Comparison of ENCODE assay signal across 8 cellular contexts in the genomic region with DNA sequence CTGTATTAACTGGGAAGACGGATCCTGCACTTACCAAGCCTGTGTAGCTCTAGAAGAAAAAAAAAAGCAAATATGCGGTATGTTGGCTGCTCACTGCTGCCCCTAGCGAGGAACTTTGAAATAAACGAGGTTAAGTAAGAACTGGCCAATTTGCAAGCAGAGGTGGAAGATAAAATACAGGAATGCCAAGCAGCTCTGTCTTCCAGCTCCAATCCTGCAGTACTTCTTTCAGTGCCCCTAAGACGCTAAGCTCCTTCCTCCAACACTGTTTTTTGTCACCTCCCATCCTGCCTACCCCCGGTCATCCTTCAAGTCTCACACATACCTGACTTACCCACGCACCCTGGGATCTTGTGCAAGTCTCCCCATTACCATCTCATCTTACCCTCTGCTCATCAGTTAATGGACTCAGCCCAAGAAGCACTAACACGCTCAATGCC.
DNase-seq lines count a peak whose midpoint lies in the region; ATAC-seq lines count a peak whose summit lies in the region.

No MANE protein-coding gene starts in this region.

- ATAC-seq in GM21723 (IDR thresholded peaks at IDR 0.05; ENCODE audit: unreplicated experiment) (peak; percentile 8), HG03460 (IDR thresholded peaks at IDR 0.05; ENCODE audit: unreplicated experiment) (no peak)

- peak overlapping the region; percentile 80 for H3K27ac ChIP-seq in cingulate gyrus (ENCODE audit: low read depth, low read length)

- DNase-seq in AG08395 (ENCODE audit: low spot score) (peak; percentile 74), NCI-H2171 treated with DMSO at 0.1 percent for 48 hours (lab: John Stamatoyannopoulos, UW) (peak; percentile 79), kidney tubule cell (ENCODE audit: low spot score) (peak; percentile 84)
- peak; percentile 69 for DNase-seq in activated CD4-positive, CD25-positive, alpha-beta regulatory T cell treated with anti-CD3 and anti-CD28 coated beads, Interleukin-2, amount 50 U/mL, for 72 hours
- peak in 3 of 4 experiments; percentile 42 to 68 (median 50) for DNase-seq in stimulated activated CD4-positive, alpha-beta T cell treated with anti-CD3 and anti-CD28 coated beads, Interleukin-1b, Interleukin-23, amount 100 ng/mL, for 24 hours (ENCODE audit: low read depth in 4 of 4, low spot score in 1 of 4)
